In genomic region chr3:10515396-10515795, GRCh38 we compare ENCODE assay signal across 17 cellular contexts. TPM values are rescaled to one million over a fixed set of nuclear protein-coding genes. Genes with fewer than 3 reads are reported as not detected.
"Had no signal": no experiment of that assay in that cellular context is flagged by ENCODE, and none has a peak within 500 bp of the region (broad histone marks: within the 10 kb centered on the region; RNA-seq: fewer than 3 reads in every experiment).

No MANE protein-coding gene starts in this region.

- H3K9me3 Mint-ChIP-seq: activated CD4-positive, alpha-beta T cell treated with anti-CD3 and anti-CD28 coated beads, Interleukin-2, amount 10 ng/mL, durations not matched to agents 24 days and 14 days; activated T-cell treated with anti-CD3 and anti-CD28 coated beads, Interleukin-2, amount 50 U/mL, for 24 hours; nephron progenitor cell; stimulated activated naive CD8-positive, alpha-beta T cell treated with anti-CD3 and anti-CD28 coated beads, Interleukin-15, amount 100 ng/mL, for 72 hours; T-helper 1 cell treated with Interleukin-12 subunit alpha and Interleukin-12 subunit beta and Interleukin-4 antibody, amounts not matched to agents 30 μg/mL and 1 μg/mL, for 36 hours; type B pancreatic cell had no signal

- H3K27ac Mint-ChIP-seq: activated CD4-positive, alpha-beta T cell treated with anti-CD3 and anti-CD28 coated beads, Interleukin-2, amount 10 ng/mL, durations not matched to agents 24 days and 14 days; activated CD8-positive, alpha-beta T cell treated with anti-CD3 and anti-CD28 coated beads, Interleukin-2, amount 10 ng/mL, durations not matched to agents 7 days and 5 days; activated T-cell treated with anti-CD3 and anti-CD28 coated beads, Interleukin-2, amount 50 U/mL, for 24 hours; nephron progenitor cell; stimulated activated naive CD8-positive, alpha-beta T cell treated with anti-CD3 and anti-CD28 coated beads, Interleukin-15, amount 100 ng/mL, for 72 hours; T-helper 1 cell treated with Interleukin-12 subunit alpha and Interleukin-12 subunit beta and Interleukin-4 antibody, amounts not matched to agents 30 μg/mL and 1 μg/mL, for 36 hours; type B pancreatic cell had no signal

- H3K36me3 ChIP-seq: ascending aorta, gastrocnemius medialis had no signal

- ATAC-seq: activated CD8-positive, alpha-beta T cell treated with anti-CD3 and anti-CD28 coated beads, Interleukin-2, amount 10 ng/mL, durations not matched to agents 7 days and 5 days; gastrocnemius medialis; stimulated activated naive CD8-positive, alpha-beta T cell treated with anti-CD3 and anti-CD28 coated beads, Interleukin-15, amount 100 ng/mL, for 72 hours had no signal

- H3K4me1 ChIP-seq: ascending aorta had no signal

- H3K4me3 ChIP-seq: ascending aorta, gastrocnemius medialis had no signal

- H3K4me3 Mint-ChIP-seq: activated CD4-positive, alpha-beta T cell treated with anti-CD3 and anti-CD28 coated beads, Interleukin-2, amount 10 ng/mL, durations not matched to agents 24 days and 14 days; activated CD8-positive, alpha-beta T cell treated with anti-CD3 and anti-CD28 coated beads, Interleukin-2, amount 10 ng/mL, durations not matched to agents 7 days and 5 days; activated T-cell treated with anti-CD3 and anti-CD28 coated beads, Interleukin-2, amount 50 U/mL, for 24 hours; nephron progenitor cell; stimulated activated naive CD8-positive, alpha-beta T cell treated with anti-CD3 and anti-CD28 coated beads, Interleukin-15, amount 100 ng/mL, for 72 hours; T-helper 1 cell treated with Interleukin-12 subunit alpha and Interleukin-12 subunit beta and Interleukin-4 antibody, amounts not matched to agents 30 μg/mL and 1 μg/mL, for 36 hours; type B pancreatic cell had no signal

- H3K27me3 ChIP-seq: ascending aorta, gastrocnemius medialis had no signal

- H3K27ac ChIP-seq: ascending aorta, gastrocnemius medialis had no signal

- H3K27me3 Mint-ChIP-seq: activated T-cell treated with anti-CD3 and anti-CD28 coated beads, Interleukin-2, amount 50 U/mL, for 24 hours; stimulated activated naive CD8-positive, alpha-beta T cell treated with anti-CD3 and anti-CD28 coated beads, Interleukin-15, amount 100 ng/mL, for 72 hours had no signal

- DNase-seq: activated CD4-positive, alpha-beta T cell treated with anti-CD3 and anti-CD28 coated beads, Interleukin-2, amount 10 ng/mL, durations not matched to agents 24 days and 14 days; activated CD8-positive, alpha-beta T cell treated with anti-CD3 and anti-CD28 coated beads, Interleukin-2, amount 10 ng/mL, durations not matched to agents 7 days and 5 days; activated naive CD4-positive, alpha-beta T cell treated with anti-CD3 and anti-CD28 coated beads, Interleukin-2, amount 50 U/mL, for 16 hours; cerebellar nuclear complex; effector CD4-positive, alpha-beta T cell; gastrocnemius medialis; mammary epithelial cell; nephron progenitor cell; occipital lobe; retina; stimulated activated CD4-positive, alpha-beta T cell treated with anti-CD3 and anti-CD28 coated beads, Interleukin-2, amount 100 ng/mL, for 48 hours; stimulated activated naive CD8-positive, alpha-beta T cell treated with anti-CD3 and anti-CD28 coated beads, Interleukin-15, amount 100 ng/mL, for 72 hours had no signal

- H3K36me3 Mint-ChIP-seq: type B pancreatic cell had no signal

- H3K4me1 Mint-ChIP-seq: activated CD4-positive, alpha-beta T cell treated with anti-CD3 and anti-CD28 coated beads, Interleukin-2, amount 10 ng/mL, durations not matched to agents 24 days and 14 days; stimulated activated naive CD8-positive, alpha-beta T cell treated with anti-CD3 and anti-CD28 coated beads, Interleukin-15, amount 100 ng/mL, for 72 hours had no signal

- H3K9me3 ChIP-seq: ascending aorta, gastrocnemius medialis had no signal

RNA-seq across cellular contexts. Expression of gene ATP2B2, which starts 10.0 kb away (rescaled TPM):
- total RNA-seq: activated CD4-positive, alpha-beta T cell treated with anti-CD3 and anti-CD28 coated beads, Interleukin-2, amount 10 ng/mL, durations not matched to agents 24 days and 14 days; activated CD8-positive, alpha-beta T cell treated with anti-CD3 and anti-CD28 coated beads, Interleukin-2, amount 10 ng/mL, durations not matched to agents 7 days and 5 days; ascending aorta; mammary epithelial cell had no signal
- polyA plus RNA-seq: keratinocyte, mammary epithelial cell had no signal
